2 cellular contexts compared by ENCODE assay signal in genomic region chr5:60852940-60853339, GRCh38.
TF ChIP-seq lines count a peak whose summit lies in the region.

No MANE protein-coding gene starts in this region.

TF ChIP-seq in SK-N-SH, 30 proteins besides CTCF, POLR2A, EP300 and RAD21 (continued from another document):
- TF ChIP-seq, protein P1, sequence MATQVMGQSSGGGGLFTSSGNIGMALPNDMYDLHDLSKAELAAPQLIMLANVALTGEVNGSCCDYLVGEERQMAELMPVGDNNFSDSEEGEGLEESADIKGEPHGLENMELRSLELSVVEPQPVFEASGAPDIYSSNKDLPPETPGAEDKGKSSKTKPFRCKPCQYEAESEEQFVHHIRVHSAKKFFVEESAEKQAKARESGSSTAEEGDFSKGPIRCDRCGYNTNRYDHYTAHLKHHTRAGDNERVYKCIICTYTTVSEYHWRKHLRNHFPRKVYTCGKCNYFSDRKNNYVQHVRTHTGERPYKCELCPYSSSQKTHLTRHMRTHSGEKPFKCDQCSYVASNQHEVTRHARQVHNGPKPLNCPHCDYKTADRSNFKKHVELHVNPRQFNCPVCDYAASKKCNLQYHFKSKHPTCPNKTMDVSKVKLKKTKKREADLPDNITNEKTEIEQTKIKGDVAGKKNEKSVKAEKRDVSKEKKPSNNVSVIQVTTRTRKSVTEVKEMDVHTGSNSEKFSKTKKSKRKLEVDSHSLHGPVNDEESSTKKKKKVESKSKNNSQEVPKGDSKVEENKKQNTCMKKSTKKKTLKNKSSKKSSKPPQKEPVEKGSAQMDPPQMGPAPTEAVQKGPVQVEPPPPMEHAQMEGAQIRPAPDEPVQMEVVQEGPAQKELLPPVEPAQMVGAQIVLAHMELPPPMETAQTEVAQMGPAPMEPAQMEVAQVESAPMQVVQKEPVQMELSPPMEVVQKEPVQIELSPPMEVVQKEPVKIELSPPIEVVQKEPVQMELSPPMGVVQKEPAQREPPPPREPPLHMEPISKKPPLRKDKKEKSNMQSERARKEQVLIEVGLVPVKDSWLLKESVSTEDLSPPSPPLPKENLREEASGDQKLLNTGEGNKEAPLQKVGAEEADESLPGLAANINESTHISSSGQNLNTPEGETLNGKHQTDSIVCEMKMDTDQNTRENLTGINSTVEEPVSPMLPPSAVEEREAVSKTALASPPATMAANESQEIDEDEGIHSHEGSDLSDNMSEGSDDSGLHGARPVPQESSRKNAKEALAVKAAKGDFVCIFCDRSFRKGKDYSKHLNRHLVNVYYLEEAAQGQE (IDR thresholded peaks at IDR 0.05; ENCODE audit: low read depth, low read length), result no peak
- TF ChIP-seq SIN3A (IDR thresholded peaks at IDR 0.05; ENCODE audit: borderline replicate concordance, low read depth, low read length) (no peak), FOSL2 (IDR thresholded peaks at IDR 0.05; ENCODE audit: borderline replicate concordance, low read depth) (no peak), RCOR1 (IDR thresholded peaks at IDR 0.05; ENCODE audit: low read length) (no peak), TCF12 (IDR thresholded peaks at IDR 0.05) (no peak), USF2 (IDR thresholded peaks at IDR 0.05; ENCODE audit: borderline replicate concordance, low read depth, low read length) (no peak), TAF1 (IDR thresholded peaks at IDR 0.05; ENCODE audit: borderline replicate concordance, low read depth, low read length) (no peak), CHD2 (IDR thresholded peaks at IDR 0.05; ENCODE audit: low read length, partially characterized antibody) (no peak), FOXM1 (IDR thresholded peaks at IDR 0.05; ENCODE audit: low read depth) (no peak), GABPA (IDR thresholded peaks at IDR 0.05; ENCODE audit: low read depth) (no peak), NRF1 (IDR thresholded peaks at IDR 0.05; ENCODE audit: low read depth, low read length) (no peak), NFIC (IDR thresholded peaks at IDR 0.05; ENCODE audit: borderline replicate concordance) (no peak)
- TF ChIP-seq, protein P2, sequence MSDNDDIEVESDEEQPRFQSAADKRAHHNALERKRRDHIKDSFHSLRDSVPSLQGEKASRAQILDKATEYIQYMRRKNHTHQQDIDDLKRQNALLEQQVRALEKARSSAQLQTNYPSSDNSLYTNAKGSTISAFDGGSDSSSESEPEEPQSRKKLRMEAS (IDR thresholded peaks at IDR 0.05; ENCODE audit: low read depth), result no peak

TF ChIP-seq in SK-N-SH treated with all-trans-retinoic acid at 6 μM for 48 hours, 23 proteins besides CTCF, POLR2A, EP300 and RAD21 (continued from another document):
- TF ChIP-seq POU6F1 (CRISPR knock-in tag; IDR thresholded peaks at IDR 0.05; ENCODE audit: borderline replicate concordance, low read depth) (no peak), ZFP3 (CRISPR knock-in tag; IDR thresholded peaks at IDR 0.05) (no peak), GLIS3 (CRISPR knock-in tag; IDR thresholded peaks at IDR 0.05) (no peak), BACH2 (CRISPR knock-in tag; IDR thresholded peaks at IDR 0.05; ENCODE audit: borderline replicate concordance) (no peak)
- TF ChIP-seq, protein P3, sequence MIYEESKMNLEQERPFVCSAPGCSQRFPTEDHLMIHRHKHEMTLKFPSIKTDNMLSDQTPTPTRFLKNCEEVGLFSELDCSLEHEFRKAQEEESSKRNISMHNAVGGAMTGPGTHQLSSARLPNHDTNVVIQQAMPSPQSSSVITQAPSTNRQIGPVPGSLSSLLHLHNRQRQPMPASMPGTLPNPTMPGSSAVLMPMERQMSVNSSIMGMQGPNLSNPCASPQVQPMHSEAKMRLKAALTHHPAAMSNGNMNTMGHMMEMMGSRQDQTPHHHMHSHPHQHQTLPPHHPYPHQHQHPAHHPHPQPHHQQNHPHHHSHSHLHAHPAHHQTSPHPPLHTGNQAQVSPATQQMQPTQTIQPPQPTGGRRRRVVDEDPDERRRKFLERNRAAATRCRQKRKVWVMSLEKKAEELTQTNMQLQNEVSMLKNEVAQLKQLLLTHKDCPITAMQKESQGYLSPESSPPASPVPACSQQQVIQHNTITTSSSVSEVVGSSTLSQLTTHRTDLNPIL (CRISPR knock-in tag; IDR thresholded peaks at IDR 0.05; ENCODE audit: low read depth), result no peak
- TF ChIP-seq, protein P4, sequence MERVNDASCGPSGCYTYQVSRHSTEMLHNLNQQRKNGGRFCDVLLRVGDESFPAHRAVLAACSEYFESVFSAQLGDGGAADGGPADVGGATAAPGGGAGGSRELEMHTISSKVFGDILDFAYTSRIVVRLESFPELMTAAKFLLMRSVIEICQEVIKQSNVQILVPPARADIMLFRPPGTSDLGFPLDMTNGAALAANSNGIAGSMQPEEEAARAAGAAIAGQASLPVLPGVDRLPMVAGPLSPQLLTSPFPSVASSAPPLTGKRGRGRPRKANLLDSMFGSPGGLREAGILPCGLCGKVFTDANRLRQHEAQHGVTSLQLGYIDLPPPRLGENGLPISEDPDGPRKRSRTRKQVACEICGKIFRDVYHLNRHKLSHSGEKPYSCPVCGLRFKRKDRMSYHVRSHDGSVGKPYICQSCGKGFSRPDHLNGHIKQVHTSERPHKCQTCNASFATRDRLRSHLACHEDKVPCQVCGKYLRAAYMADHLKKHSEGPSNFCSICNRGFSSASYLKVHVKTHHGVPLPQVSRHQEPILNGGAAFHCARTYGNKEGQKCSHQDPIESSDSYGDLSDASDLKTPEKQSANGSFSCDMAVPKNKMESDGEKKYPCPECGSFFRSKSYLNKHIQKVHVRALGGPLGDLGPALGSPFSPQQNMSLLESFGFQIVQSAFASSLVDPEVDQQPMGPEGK (CRISPR knock-in tag; IDR thresholded peaks at IDR 0.05; ENCODE audit: borderline replicate concordance), result no peak
